9 cellular contexts compared by ENCODE assay signal in the genomic region with DNA sequence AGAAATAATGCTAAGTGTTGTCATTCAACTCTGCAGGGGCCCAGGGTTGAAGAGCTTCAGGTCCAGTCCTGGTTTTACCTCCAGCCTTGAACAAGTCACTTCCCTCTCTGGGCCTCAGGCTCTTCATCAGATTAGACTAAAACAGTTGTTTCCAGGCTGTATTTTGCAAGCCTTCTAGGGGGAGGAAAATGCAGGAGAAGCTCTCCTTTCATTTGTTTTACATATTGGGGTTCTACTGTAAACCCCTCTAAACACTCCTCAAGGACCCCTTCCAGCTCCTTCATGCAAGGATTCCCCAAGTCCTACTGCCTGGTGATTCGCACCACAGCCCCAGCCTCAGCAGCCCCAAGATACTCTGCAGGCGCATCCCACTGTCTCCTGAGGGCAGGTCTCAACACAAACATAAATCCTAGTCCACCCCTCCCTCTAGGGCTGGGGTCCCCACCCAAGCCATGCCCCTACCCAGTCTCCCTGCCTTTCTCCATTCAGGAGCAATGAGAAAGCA. TPM values are rescaled to one million over a fixed set of nuclear protein-coding genes. Genes with fewer than 3 reads are reported as not detected.
DNase-seq lines count a peak whose midpoint lies in the region; ATAC-seq, FAIRE-seq and TF ChIP-seq lines count a peak whose summit lies in the region.
"Had no signal": no experiment of that assay in that cellular context is flagged by ENCODE, and none has a peak within 500 bp of the region (broad histone marks: within the 10 kb centered on the region; RNA-seq: fewer than 3 reads in every experiment).

No MANE protein-coding gene starts in this region.

- H3K9me3 ChIP-seq in DND-41 (ENCODE audit: insufficient read depth, low read length, severe bottlenecking) (no peaks in the 10 kb centered on the region), GM12878 (replicated peaks; ENCODE audit: control insufficient read depth, insufficient read depth, low read length) (no peaks in the 10 kb centered on the region)
- H3K9me3 ChIP-seq: body of pancreas had no signal

- in situ Hi-C loops in GM12878 (cut with MboI), result no loop called here

- no peaks in the 10 kb centered on the region for H3K79me1 ChIP-seq in mesendoderm (ENCODE audit: low read length)

- H3K18ac ChIP-seq in mesendoderm (ENCODE audit: low read length), result peak overlapping the region; percentile 46

- SMC1A ChIA-PET in GM12878 (lab: Charles Lee; ENCODE audit: uncharacterized antibody, unreplicated experiment), result interaction anchor here (0.8 kb wide), 1 partner anchor 11 kb away, joined by 3 read pairs; no protein-coding TSS in a partner anchor

- POLR2A ChIA-PET in GM12878 (lab: Charles Lee), result no interaction called here

- H3K79me2 ChIP-seq in DND-41 (ENCODE audit: insufficient read depth, low read length) (no peaks in the 10 kb centered on the region), GM12878 (ENCODE audit: control insufficient read depth, insufficient read depth, low read length) (no peaks in the 10 kb centered on the region), mesendoderm (ENCODE audit: control insufficient read depth, insufficient read depth, low read length) (no peaks in the 10 kb centered on the region)

- no peaks in the 10 kb centered on the region for H3K36me3 ChIP-seq in DND-41 (ENCODE audit: insufficient read depth, low read length)
- H3K36me3 ChIP-seq in GM12878 (ENCODE audit: control insufficient read depth in 2 of 2, insufficient read depth in 2 of 2, low read length in 1 of 2), result no peaks in the 10 kb centered on the region
- H3K36me3 ChIP-seq in mesendoderm (ENCODE audit: control insufficient read depth, insufficient read depth, low read length), result no peaks in the 10 kb centered on the region

- H4K20me1 ChIP-seq in DND-41 (ENCODE audit: insufficient read depth, low read length), result no peaks in the 10 kb centered on the region
- H4K20me1 ChIP-seq in GM12878 (ENCODE audit: control insufficient read depth, insufficient read depth), result no peaks in the 10 kb centered on the region

- H3K23ac ChIP-seq in mesendoderm (ENCODE audit: low read length), result no peak overlapping the region

- H3K4me2 ChIP-seq in DND-41 (ENCODE audit: insufficient read depth, low read length) (peak overlapping the region; percentile 4; the same call in 1 of the 2 replicates), GM12878 (ENCODE audit: control insufficient read depth, insufficient read depth) (no peak overlapping the region), mesendoderm (ENCODE audit: low read length) (no peak overlapping the region)

- H3K56ac ChIP-seq in mesendoderm (ENCODE audit: low read length), result peak overlapping the region; percentile 71

- CTCF ChIA-PET in GM12878 (lab: Yijun Ruan, JAX), result interaction anchor here (1.1 kb wide), 1 partner anchor 70 kb away, joined by 3 read pairs; no protein-coding TSS in a partner anchor

- no peak overlapping the region for H2BK5ac ChIP-seq in mesendoderm (ENCODE audit: low read length)

- H3K9ac ChIP-seq in DND-41 (ENCODE audit: low read depth, low read length) (no peak overlapping the region), GM12878 (ENCODE audit: control insufficient read depth, insufficient read depth, low read length) (no peak overlapping the region), mesendoderm (ENCODE audit: low read length) (no peak overlapping the region)

- H3K27ac ChIP-seq in DND-41 (ENCODE audit: low read length) (no peak overlapping the region), GM12878 (ENCODE audit: control insufficient read depth, insufficient read depth) (no peak overlapping the region), mesendoderm (ENCODE audit: low read depth, low read length) (no peak overlapping the region)

- no peak overlapping the region for H2BK120ac ChIP-seq in mesendoderm (ENCODE audit: low read depth, low read length)

- H4K8ac ChIP-seq in mesendoderm (ENCODE audit: low read depth, low read length), result peak overlapping the region; percentile 3

- no peak for TF ChIP-seq RAD21 in GM12878 (IDR thresholded peaks at IDR 0.05; ENCODE audit: insufficient read depth, low read depth, low read length)

- peaks cover 8% of the 10 kb centered on the region for H3K27me3 ChIP-seq in DND-41 (ENCODE audit: insufficient read depth, low read length, poor library complexity)
- H3K27me3 ChIP-seq in GM12878 (replicated peaks in 1 of 2; ENCODE audit: control insufficient read depth in 2 of 2, insufficient read depth in 2 of 2, low read length in 1 of 2), result no peaks in the 10 kb centered on the region; a peak in 1 of 4 replicates
- no peaks in the 10 kb centered on the region for H3K27me3 ChIP-seq in mesendoderm (ENCODE audit: insufficient read depth, low read length, poor library complexity)
- H3K27me3 ChIP-seq: body of pancreas had no signal

- DNase-seq in DND-41 (peak; percentile 44), LNCaP clone FGC (ENCODE audit: low read depth) (peak; percentile 32), GM12878 (ENCODE audit: low read depth, low spot score) (no peak), mesendoderm (peak; percentile 82), NCI-H1048 (lab: John Stamatoyannopoulos, UW) (no peak), RCC 7860 (ENCODE audit: low spot score) (no peak), DMS153 (lab: John Stamatoyannopoulos, UW) (no peak)
- DNase-seq in stimulated activated naive CD4-positive, alpha-beta T cell treated with Interleukin-2 at 50 U/mL for 16 hours (lab: John Stamatoyannopoulos, UW), result no peak

- intact Hi-C loops in GM12878 (cut with micrococcal nuclease; ENCODE audit: unreplicated experiment), result no loop called here

- no peak overlapping the region for H4K5ac ChIP-seq in mesendoderm (ENCODE audit: low read length)

- H3K4me1 ChIP-seq in DND-41 (ENCODE audit: insufficient read depth, low read length) (peaks cover 7% of the 10 kb centered on the region), GM12878 (ENCODE audit: control insufficient read depth, insufficient read depth, low read length) (no peaks in the 10 kb centered on the region), mesendoderm (ENCODE audit: control insufficient read depth, low read depth, low read length) (peaks cover 4% of the 10 kb centered on the region)
- H3K4me1 ChIP-seq: body of pancreas had no signal

- no peak overlapping the region for H2AK5ac ChIP-seq in mesendoderm (ENCODE audit: low read length)

- ATAC-seq in DND-41 (ENCODE audit: insufficient read depth, low read depth), result peak; percentile 78
- ATAC-seq in GM12878, result peak; percentile 62; the same call in 2 of the 3 replicates
- ATAC-seq: body of pancreas had no signal

- H2AFZ ChIP-seq in DND-41 (ENCODE audit: low read depth, low read length) (peak overlapping the region; percentile 62), GM12878 (ENCODE audit: control insufficient read depth, low read depth, low read length) (peak overlapping the region; percentile 45; the same call in 1 of the 2 replicates)

- WGBS in GM12878 (ENCODE audit: insufficient coverage, insufficient replicate concordance, low lambda C conversion rate, missing lambda C conversion rate), result 69% methylated on average over 2 of the region's 2 CpGs
- WGBS in mesendoderm (ENCODE audit: extremely low coverage, insufficient coverage, low lambda C conversion rate), result no CpG with 5 or more reads among the region's 2 CpGs

- H2BK15ac ChIP-seq in mesendoderm (replicated peaks; ENCODE audit: low read depth), result no peak overlapping the region

- no TSS peak for BruUV-seq in GM12878 (replicated peaks; lab: Mats Ljungman, UMichigan)

- RAD21 ChIA-PET in GM12878 (lab: Charles Lee; ENCODE audit: unreplicated experiment), result no interaction called here

- H3K4me3 ChIP-seq in DND-41 (ENCODE audit: low read depth in 1 of 2, low read length in 2 of 2) (no peak overlapping the region), LNCaP clone FGC (ENCODE audit: low read depth, low read length) (no peak overlapping the region), GM12878 (no peak overlapping the region), mesendoderm (ENCODE audit: low read length) (no peak overlapping the region)
- H3K4me3 ChIP-seq: body of pancreas had no signal

- FAIRE-seq in GM12878 (lab: Jason Lieb, UNC) (no peak), RCC 7860 (lab: Jason Lieb, UNC) (no peak)

- no peak for TF ChIP-seq CTCF in DND-41 (IDR thresholded peaks at IDR 0.05; ENCODE audit: borderline replicate concordance, extremely low read depth, low read length, poor library complexity, severe bottlenecking)
- no peak for TF ChIP-seq CTCF in LNCaP clone FGC (IDR thresholded peaks at IDR 0.05; ENCODE audit: control insufficient read depth, extremely low read depth, insufficient read depth)
- TF ChIP-seq CTCF in GM12878 (IDR thresholded peaks at IDR 0.05 in 2 of 3, conservative IDR thresholded peaks at IDR 0.05 in 1 of 3; ENCODE audit: control insufficient read depth in 2 of 3, extremely low read depth in 1 of 3, insufficient read depth in 1 of 3, low read depth in 3 of 3, low read length in 3 of 3), result no peak

- TF ChIP-seq POLR2A in GM12878 (IDR thresholded peaks at IDR 0.05; ENCODE audit: low read depth, low read length), result no peak

- H3K4ac ChIP-seq in mesendoderm (ENCODE audit: low read depth, low read length), result no peak overlapping the region

- TF ChIP-seq EP300 in GM12878 (IDR thresholded peaks at IDR 0.05; ENCODE audit: borderline replicate concordance in 1 of 2, control insufficient read depth in 1 of 2, low read depth in 2 of 2, low read length in 2 of 2), result no peak

RNA-seq across cellular contexts. Expression of a gene that starts 2.7 kb away (rescaled TPM):
- total RNA-seq in GM12878 (2013; cell fraction: nucleolus; rRNA removed), result not detected in 2 replicates
- total RNA-seq in GM12878 (2014; rRNA removed) (not detected in 2 replicates), GM12878 (2014; rRNA removed; fragmentation: Illumina TruSeq; extraction: Trizol) (not detected in 2 replicates), GM12878 (2021) (not detected in 2 replicates)
- polyA plus RNA-seq in GM12878 (2011; ENCODE audit: low read depth), result not detected
- polyA plus RNA-seq in GM12878 (2011; rRNA removed) (0.06 TPM in 1 of 2 replicates, not detected in the other), GM12878 (2014; fragmentation: Illumina TruSeq; extraction: Trizol) (not detected in 2 replicates), GM12878 (2014; fragmentation: Nextera tagmentation; extraction: Ambion mirVana) (not detected), GM12878 (2014; rRNA removed) (0.04 TPM in 1 of 2 replicates, not detected in the other), GM12878 (2016; fragmentation: Nextera tagmentation; extraction: Ambion mirVana) (not detected)
- not detected in 2 replicates for polyA plus RNA-seq in GM12878 (2011; cell fraction: cytosol; rRNA removed)
- polyA plus RNA-seq in GM12878 (2011; cell fraction: nucleus; rRNA removed), result 0.07 TPM in 1 of 2 replicates, not detected in the other
- not detected in 2 replicates for polyA plus RNA-seq in GM12878 (2012)
- polyA minus RNA-seq in GM12878 (2011; rRNA and poly(A)+ RNA removed), result 0.15 TPM in 1 of 2 replicates, not detected in the other
- not detected in 2 replicates for polyA minus RNA-seq in GM12878 (2011; cell fraction: cytosol; rRNA and poly(A)+ RNA removed)
- not detected in 2 replicates for polyA minus RNA-seq in GM12878 (2011; cell fraction: nucleus; rRNA and poly(A)+ RNA removed)
- polyA plus RNA-seq in mesendoderm (2013, experiment 1 of 2), result not detected
- polyA plus RNA-seq in mesendoderm (2013, experiment 2 of 2), result not detected
- total RNA-seq: body of pancreas had no signal

RNA-seq across cellular contexts. Expression of a gene that starts 25.9 kb away (rescaled TPM):
- total RNA-seq in GM12878 (2013; cell fraction: nucleolus; rRNA removed), result 0.98 and 1.3 TPM in 2 replicates
- total RNA-seq in GM12878 (2014; rRNA removed) (0.05 and 0.06 TPM in 2 replicates), GM12878 (2014; rRNA removed; fragmentation: Illumina TruSeq; extraction: Trizol) (0.04 TPM in 1 of 2 replicates, not detected in the other), GM12878 (2021) (0.31 TPM in 1 of 2 replicates, not detected in the other)
- 0.21 TPM for polyA plus RNA-seq in GM12878 (2011; ENCODE audit: low read depth)
- polyA plus RNA-seq in GM12878 (2011; rRNA removed) (0.03 and 0.05 TPM in 2 replicates), GM12878 (2014; fragmentation: Illumina TruSeq; extraction: Trizol) (0.09 TPM in 1 of 2 replicates, not detected in the other), GM12878 (2014; fragmentation: Nextera tagmentation; extraction: Ambion mirVana) (under 1 TPM; 0.04 to 0.08 TPM), GM12878 (2014; rRNA removed) (0.15 and 0.18 TPM in 2 replicates), GM12878 (2016; fragmentation: Nextera tagmentation; extraction: Ambion mirVana) (under 1 TPM; 0.05 to 0.07 TPM)
- 0.04 and 0.05 TPM in 2 replicates for polyA plus RNA-seq in GM12878 (2011; cell fraction: cytosol; rRNA removed)
- 0.70 and 0.76 TPM in 2 replicates for polyA plus RNA-seq in GM12878 (2011; cell fraction: nucleus; rRNA removed)
- 0.15 and 0.19 TPM in 2 replicates for polyA plus RNA-seq in GM12878 (2012)
- 0.07 and 0.10 TPM in 2 replicates for polyA minus RNA-seq in GM12878 (2011; rRNA and poly(A)+ RNA removed)
- polyA minus RNA-seq in GM12878 (2011; cell fraction: cytosol; rRNA and poly(A)+ RNA removed), result not detected in 2 replicates
- polyA minus RNA-seq in GM12878 (2011; cell fraction: nucleus; rRNA and poly(A)+ RNA removed), result 0.12 TPM in 1 of 2 replicates, not detected in the other
- polyA plus RNA-seq in mesendoderm (2013, experiment 1 of 2), result 0.03 TPM
- 0.04 TPM for polyA plus RNA-seq in mesendoderm (2013, experiment 2 of 2)

Comparison
In these comparisons a context has a peak if more than half of its experiments do, and no peak if none do; other contexts are left out.
1. DNase-seq: peak in DND-41 (single experiment), LNCaP clone FGC (single experiment) and mesendoderm (single experiment); none in GM12878 (single experiment), NCI-H1048 (single experiment), RCC 7860 (single experiment), DMS153 (single experiment) and stimulated activated naive CD4-positive, alpha-beta T cell treated with Interleukin-2 at 50 U/mL for 16 hours (single experiment).